In the genomic region with DNA sequence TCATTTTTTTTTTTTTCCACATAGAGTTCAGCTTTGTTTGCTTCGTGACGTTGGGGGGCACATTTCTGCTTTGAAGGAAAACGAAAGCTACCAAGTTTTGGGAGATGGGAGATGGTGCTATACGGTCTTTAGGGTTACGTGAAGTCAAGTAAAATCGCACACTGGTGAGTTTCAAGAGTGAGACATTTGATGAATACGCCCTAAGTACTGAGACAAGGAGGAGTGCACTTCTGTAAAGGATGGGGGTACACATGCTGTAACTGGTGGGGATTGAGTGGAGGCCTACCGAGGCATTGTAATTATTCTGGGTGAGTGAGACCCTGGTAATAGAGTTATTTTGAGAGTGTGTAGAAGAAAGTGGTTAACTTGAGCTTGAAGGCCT, we compare ENCODE assay signal across 8 cellular contexts. TPM values are rescaled to one million over a fixed set of nuclear protein-coding genes. Genes with fewer than 3 reads are reported as not detected.
DNase-seq lines count a peak whose midpoint lies in the region; ATAC-seq and TF ChIP-seq lines count a peak whose summit lies in the region.

No MANE protein-coding gene starts in this region.

- POLR2A ChIA-PET in WTC11 (lab: Charles Lee), result interaction anchor here (0.7 to 1.9 kb wide), 3 partner anchors 82 to 622 kb away, joined by 3 to 5 read pairs (median 5); a partner anchor contains a TSS

- H3K27me3 Mint-ChIP-seq in activated T-cell treated with anti-CD3 and anti-CD28 coated beads, Interleukin-2, amount 50 U/mL, for 24 hours, result peaks cover 5% of the 10 kb centered on the region
- H3K27me3 Mint-ChIP-seq in WTC11 (ENCODE audit: low read depth), result no peaks in the 10 kb centered on the region

- H3K36me3 Mint-ChIP-seq in activated T-cell treated with anti-CD3 and anti-CD28 coated beads, Interleukin-2, amount 50 U/mL, for 24 hours (ENCODE audit: low read depth), result peaks cover 8% of the 10 kb centered on the region
- H3K36me3 Mint-ChIP-seq in WTC11, result no peaks in the 10 kb centered on the region

- H3K27ac Mint-ChIP-seq in activated T-cell treated with anti-CD3 and anti-CD28 coated beads, Interleukin-2, amount 50 U/mL, for 24 hours, result peak overlapping the region; percentile 90
- H3K27ac Mint-ChIP-seq in WTC11, result peak overlapping the region; percentile 96

- no peaks in the 10 kb centered on the region for H3K9me3 Mint-ChIP-seq in activated T-cell treated with anti-CD3 and anti-CD28 coated beads, Interleukin-2, amount 50 U/mL, for 24 hours
- H3K9me3 Mint-ChIP-seq in WTC11, result no peaks in the 10 kb centered on the region

- ATAC-seq in WTC11, result peak; percentile 35
- no peak for ATAC-seq in HG03571 (IDR thresholded peaks at IDR 0.05; ENCODE audit: unreplicated experiment)

- H3K4me1 Mint-ChIP-seq in activated T-cell treated with anti-CD3 and anti-CD28 coated beads, Interleukin-2, amount 50 U/mL, for 24 hours (ENCODE audit: low read depth), result peaks cover 37% of the 10 kb centered on the region
- H3K4me1 Mint-ChIP-seq in WTC11, result peaks cover 22% of the 10 kb centered on the region

- DNase-seq in activated T-cell treated with anti-CD3 and anti-CD28 coated beads, Interleukin-2, amount 50 U/mL, for 24 hours, result no peak
- DNase-seq in activated T-cell treated with anti-CD3 and anti-CD28 coated beads, Interleukin-2, amount 50 U/mL, for 48 hours, result no peak
- DNase-seq in WTC11 (ENCODE audit: low spot score) (no peak), glomerular visceral epithelial cell (ENCODE audit: extremely low spot score) (peak; percentile 3), putamen (ENCODE audit: low spot score) (peak; percentile 4), DMS79 (lab: John Stamatoyannopoulos, UW) (no peak), NCI-H774 (lab: John Stamatoyannopoulos, UW) (no peak)

- CTCF ChIA-PET in WTC11 (lab: Charles Lee), result interaction anchor here (0.8 to 2.2 kb wide), 3 partner anchors 11 to 325 kb away, joined by 3 to 11 read pairs (median 4); no protein-coding TSS in a partner anchor

- peak overlapping the region; percentile 85 for H3K4me3 Mint-ChIP-seq in activated T-cell treated with anti-CD3 and anti-CD28 coated beads, Interleukin-2, amount 50 U/mL, for 24 hours
- H3K4me3 Mint-ChIP-seq in WTC11, result peak overlapping the region; percentile 98

- TF ChIP-seq CTCF in WTC11 (IDR thresholded peaks at IDR 0.05), result no peak

TF ChIP-seq in WTC11, 78 proteins besides CTCF, POLR2A, EP300 and RAD21:
- no peak for TF ChIP-seq ZNF138 (CRISPR knock-in tag; conservative IDR thresholded peaks at IDR 0.05)
- TF ChIP-seq OVOL2 (CRISPR knock-in tag; IDR thresholded peaks at IDR 0.05; ENCODE audit: borderline replicate concordance), result no peak
- TF ChIP-seq, protein P1, sequence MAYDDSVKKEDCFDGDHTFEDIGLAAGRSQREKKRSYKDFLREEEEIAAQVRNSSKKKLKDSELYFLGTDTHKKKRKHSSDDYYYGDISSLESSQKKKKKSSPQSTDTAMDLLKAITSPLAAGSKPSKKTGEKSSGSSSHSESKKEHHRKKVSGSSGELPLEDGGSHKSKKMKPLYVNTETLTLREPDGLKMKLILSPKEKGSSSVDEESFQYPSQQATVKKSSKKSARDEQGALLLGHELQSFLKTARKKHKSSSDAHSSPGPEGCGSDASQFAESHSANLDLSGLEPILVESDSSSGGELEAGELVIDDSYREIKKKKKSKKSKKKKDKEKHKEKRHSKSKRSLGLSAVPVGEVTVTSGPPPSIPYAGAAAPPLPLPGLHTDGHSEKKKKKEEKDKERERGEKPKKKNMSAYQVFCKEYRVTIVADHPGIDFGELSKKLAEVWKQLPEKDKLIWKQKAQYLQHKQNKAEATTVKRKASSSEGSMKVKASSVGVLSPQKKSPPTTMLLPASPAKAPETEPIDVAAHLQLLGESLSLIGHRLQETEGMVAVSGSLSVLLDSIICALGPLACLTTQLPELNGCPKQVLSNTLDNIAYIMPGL (CRISPR knock-in tag; IDR thresholded peaks at IDR 0.05), result no peak
- no peak for TF ChIP-seq ZNF263 (CRISPR knock-in tag; IDR thresholded peaks at IDR 0.05; ENCODE audit: low read depth)
- TF ChIP-seq, protein P2, sequence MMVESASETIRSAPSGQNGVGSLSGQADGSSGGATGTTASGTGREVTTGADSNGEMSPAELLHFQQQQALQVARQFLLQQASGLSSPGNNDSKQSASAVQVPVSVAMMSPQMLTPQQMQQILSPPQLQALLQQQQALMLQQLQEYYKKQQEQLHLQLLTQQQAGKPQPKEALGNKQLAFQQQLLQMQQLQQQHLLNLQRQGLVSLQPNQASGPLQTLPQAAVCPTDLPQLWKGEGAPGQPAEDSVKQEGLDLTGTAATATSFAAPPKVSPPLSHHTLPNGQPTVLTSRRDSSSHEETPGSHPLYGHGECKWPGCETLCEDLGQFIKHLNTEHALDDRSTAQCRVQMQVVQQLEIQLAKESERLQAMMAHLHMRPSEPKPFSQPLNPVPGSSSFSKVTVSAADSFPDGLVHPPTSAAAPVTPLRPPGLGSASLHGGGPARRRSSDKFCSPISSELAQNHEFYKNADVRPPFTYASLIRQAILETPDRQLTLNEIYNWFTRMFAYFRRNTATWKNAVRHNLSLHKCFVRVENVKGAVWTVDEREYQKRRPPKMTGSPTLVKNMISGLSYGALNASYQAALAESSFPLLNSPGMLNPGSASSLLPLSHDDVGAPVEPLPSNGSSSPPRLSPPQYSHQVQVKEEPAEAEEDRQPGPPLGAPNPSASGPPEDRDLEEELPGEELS (CRISPR knock-in tag; IDR thresholded peaks at IDR 0.05), result no peak
- no peak for TF ChIP-seq ETV6 (CRISPR knock-in tag; IDR thresholded peaks at IDR 0.05)

RNA-seq across cellular contexts. Expression of a gene that starts 0.5 kb away (rescaled TPM):
- total RNA-seq in WTC11 (2021), result 36.6 to 37.8 TPM (median 37.3 TPM) in 3 replicates

RNA-seq across cellular contexts. Expression of a gene that starts 0.7 kb away (rescaled TPM):
- total RNA-seq in WTC11 (2021), result 21.7 to 23.4 TPM (median 22.5 TPM) in 3 replicates

Comparison
In these comparisons a context has a peak if more than half of its experiments do, and no peak if none do; other contexts are left out.
1. DNase-seq: peak in glomerular visceral epithelial cell (single experiment) and putamen (single experiment); none in activated T-cell treated with anti-CD3 and anti-CD28 coated beads, Interleukin-2, amount 50 U/mL, for 24 hours (single experiment), activated T-cell treated with anti-CD3 and anti-CD28 coated beads, Interleukin-2, amount 50 U/mL, for 48 hours (0 of 2), WTC11 (single experiment), DMS79 (single experiment) and NCI-H774 (single experiment).